In genomic region chr9:135218331-135219225, GRCh38 we compare ENCODE assay signal across 25 cellular contexts.
DNase-seq lines count a peak whose midpoint lies in the region; ATAC-seq, FAIRE-seq and TF ChIP-seq lines count a peak whose summit lies in the region.
"Had no signal": no experiment of that assay in that cellular context is flagged by ENCODE, and none has a peak within 500 bp of the region (broad histone marks: within the 10 kb centered on the region; RNA-seq: fewer than 3 reads in every experiment).

No MANE protein-coding gene starts in this region.

- no peak for TF ChIP-seq POLR2A in suprapubic skin (IDR thresholded peaks at IDR 0.05)
- no peak for TF ChIP-seq POLR2A in prostate gland (IDR thresholded peaks at IDR 0.05)

- POLR2A ChIA-PET in WTC11 (lab: Charles Lee) = interaction anchor here (0.6 kb wide), 1 partner anchor 59 kb away, joined by 3 read pairs; no protein-coding TSS in a partner anchor

- H3K27ac ChIP-seq in left ventricle myocardium inferior (replicated peaks) = no peak overlapping the region
- H3K27ac ChIP-seq in kidney (ENCODE audit: low read depth in 2 of 2, low read length in 2 of 2) = no peak overlapping the region
- no peak overlapping the region for H3K27ac ChIP-seq in suprapubic skin
- H3K27ac ChIP-seq in prostate gland = no peak overlapping the region
- H3K27ac ChIP-seq: adrenal gland, uterus, VCaP had no signal

- H3K36me3 Mint-ChIP-seq in WTC11 = no peaks in the 10 kb centered on the region
- H3K36me3 Mint-ChIP-seq: activated CD4-positive, alpha-beta memory T cell treated with anti-CD3 and anti-CD28 coated beads for 36 hours; CD14-positive monocyte had no signal

- H3K4me1 ChIP-seq in left ventricle myocardium inferior = peaks cover 30% of the 10 kb centered on the region
- no peaks in the 10 kb centered on the region for H3K4me1 ChIP-seq in kidney (ENCODE audit: control insufficient read depth in 1 of 2, insufficient read depth in 1 of 2, low read depth in 1 of 2, low read length in 2 of 2)
- H3K4me1 ChIP-seq in suprapubic skin = peaks cover 13% of the 10 kb centered on the region
- no peaks in the 10 kb centered on the region for H3K4me1 ChIP-seq in prostate gland (replicated peaks)
- H3K4me1 ChIP-seq: uterus had no signal

- no peaks in the 10 kb centered on the region for H3K9me3 ChIP-seq in left ventricle myocardium inferior (replicated peaks)
- H3K9me3 ChIP-seq in kidney (ENCODE audit: control insufficient read depth in 1 of 2, low read length in 2 of 2) = no peaks in the 10 kb centered on the region
- no peaks in the 10 kb centered on the region for H3K9me3 ChIP-seq in suprapubic skin
- H3K9me3 ChIP-seq in prostate gland = no peaks in the 10 kb centered on the region
- H3K9me3 ChIP-seq: adrenal gland, uterus had no signal

- peaks cover 100% of the 10 kb centered on the region for H3K27me3 ChIP-seq in left ventricle myocardium inferior (ENCODE audit: low read depth)
- peaks cover 96% of the 10 kb centered on the region for H3K27me3 ChIP-seq in suprapubic skin
- H3K27me3 ChIP-seq in prostate gland (replicated peaks; ENCODE audit: insufficient read depth) = peaks cover 6% of the 10 kb centered on the region
- H3K27me3 ChIP-seq: uterus had no signal

- no peak for TF ChIP-seq CTCF in left ventricle myocardium inferior (IDR thresholded peaks at IDR 0.05; ENCODE audit: borderline replicate concordance)
- TF ChIP-seq CTCF in WTC11 (IDR thresholded peaks at IDR 0.05) = no peak
- no peak for TF ChIP-seq CTCF in kidney (IDR thresholded peaks at IDR 0.05; ENCODE audit: borderline replicate concordance, extremely low read depth, insufficient read depth)
- TF ChIP-seq CTCF in suprapubic skin (IDR thresholded peaks at IDR 0.05) = no peak
- no peak for TF ChIP-seq CTCF in prostate gland (IDR thresholded peaks at IDR 0.05)

- WGBS in suprapubic skin = 38% methylated on average over 23 of the region's 27 CpGs
- WGBS in prostate gland = 31% methylated on average over 27 of the region's 27 CpGs

- H3K9me3 Mint-ChIP-seq in WTC11 = no peaks in the 10 kb centered on the region
- H3K9me3 Mint-ChIP-seq: activated CD4-positive, alpha-beta memory T cell treated with anti-CD3 and anti-CD28 coated beads for 36 hours; T-helper 1 cell treated with Interleukin-12 subunit alpha and Interleukin-12 subunit beta and Interleukin-4 antibody, amounts not matched to agents 30 μg/mL and 1 μg/mL, for 36 hours had no signal

- intact Hi-C loops in Right ventricle myocardium inferior (cut with DNase I) = loop anchor here (10.0 kb wide), 1 partner anchor 736 kb away; no protein-coding TSS in a partner anchor
- intact Hi-C loops in left ventricle myocardium inferior (cut with micrococcal nuclease) = no loop called here
- intact Hi-C loops in kidney (cut with DNase I) = no loop called here
- intact Hi-C loops in prostate gland (cut with DNase I) = no loop called here

- no peak overlapping the region for H3K4me3 Mint-ChIP-seq in WTC11
- H3K4me3 Mint-ChIP-seq: activated CD4-positive, alpha-beta memory T cell treated with anti-CD3 and anti-CD28 coated beads for 36 hours; T-helper 1 cell treated with Interleukin-12 subunit alpha and Interleukin-12 subunit beta and Interleukin-4 antibody, amounts not matched to agents 30 μg/mL and 1 μg/mL, for 36 hours had no signal

- H3K36me3 ChIP-seq in left ventricle myocardium inferior (no peaks in the 10 kb centered on the region), kidney (ENCODE audit: control insufficient read depth in 1 of 2, insufficient read depth in 2 of 2, low read length in 2 of 2) (no peaks in the 10 kb centered on the region), suprapubic skin (no peaks in the 10 kb centered on the region), prostate gland (no peaks in the 10 kb centered on the region)
- H3K36me3 ChIP-seq: adrenal gland, uterus had no signal

- TF ChIP-seq EP300 in suprapubic skin (IDR thresholded peaks at IDR 0.05) = no peak

- DNase-seq in Right ventricle myocardium inferior (ENCODE audit: missing footprints) (peak; percentile 64), left ventricle myocardium inferior (no peak), WTC11 (ENCODE audit: low spot score) (peak; percentile 32), kidney (peak; percentile 77), suprapubic skin (ENCODE audit: low spot score in 2 of 2) (peak; percentile 29 to 61), prostate gland (ENCODE audit: low spot score) (no peak), DMS53 (lab: John Stamatoyannopoulos, UW) (no peak)
- DNase-seq in stimulated activated CD4-positive, alpha-beta T cell treated with anti-CD3 and anti-CD28 coated beads, Interleukin-4, amount 100 ng/mL, for 24 hours = no peak
- DNase-seq: activated CD4-positive, alpha-beta memory T cell treated with anti-CD3 and anti-CD28 coated beads for 36 hours; activated gamma-delta T cell; adrenal gland; dermis blood vessel endothelial cell; GF-D8; KG1; midbrain; MV-4-11; NCI-H187; NCI-H774; SHP77; stimulated activated CD4-positive, alpha-beta T cell treated with anti-CD3 and anti-CD28 coated beads, Interleukin-12 subunit alpha, Interleukin-12 subunit beta, amount 100 ng/mL, for 4 hours had no signal

- no peak for FAIRE-seq in kidney (lab: Jason Lieb, UNC)
- FAIRE-seq: A204.1 had no signal

- H3K27me3 Mint-ChIP-seq in WTC11 (ENCODE audit: low read depth) = no peaks in the 10 kb centered on the region

- ATAC-seq in Right ventricle myocardium inferior (no peak), WTC11 (peak; percentile 59)

- peak overlapping the region; percentile 91 for H3K27ac Mint-ChIP-seq in WTC11
- H3K27ac Mint-ChIP-seq: activated CD4-positive, alpha-beta memory T cell treated with anti-CD3 and anti-CD28 coated beads for 36 hours; T-helper 1 cell treated with Interleukin-12 subunit alpha and Interleukin-12 subunit beta and Interleukin-4 antibody, amounts not matched to agents 30 μg/mL and 1 μg/mL, for 36 hours had no signal

- CTCF ChIA-PET in WTC11 (lab: Charles Lee) = interaction anchor here (0.6 to 3.7 kb wide), 9 partner anchors 12 to 434 kb away, joined by 3 to 24 read pairs (median 4); partner anchors contain the start of gene OLFM1

- H3K4me3 ChIP-seq in left ventricle myocardium inferior (no peak overlapping the region), kidney (ENCODE audit: low read length in 2 of 2) (no peak overlapping the region), suprapubic skin (no peak overlapping the region), prostate gland (no peak overlapping the region)
- H3K4me3 ChIP-seq: adrenal gland, uterus had no signal

- no peak overlapping the region for H3K9ac ChIP-seq in kidney (ENCODE audit: low read length in 2 of 2)

- peaks cover 49% of the 10 kb centered on the region for H3K4me1 Mint-ChIP-seq in WTC11
- H3K4me1 Mint-ChIP-seq: CD14-positive monocyte had no signal

TF ChIP-seq in WTC11, 78 proteins besides CTCF, POLR2A, EP300 and RAD21:
- 0 out of 2 replicates have a peak, but pooled peaks have one; percentile 35 for TF ChIP-seq FOXP1 (CRISPR knock-in tag; IDR thresholded peaks at IDR 0.05; ENCODE audit: borderline replicate concordance)
- TF ChIP-seq USF2 (CRISPR knock-in tag; IDR thresholded peaks at IDR 0.05) = peak; percentile 78
- TF ChIP-seq STAT6 (CRISPR knock-in tag; conservative IDR thresholded peaks at IDR 0.05; ENCODE audit: low read depth) = no peak
- peak; percentile 79; the same call in 1 of the 2 replicates for TF ChIP-seq TEAD1 (CRISPR knock-in tag; IDR thresholded peaks at IDR 0.05)
- peak; percentile 34; the same call in 1 of the 2 replicates for TF ChIP-seq USF1 (CRISPR knock-in tag; IDR thresholded peaks at IDR 0.05)
- TF ChIP-seq ZNF416 (CRISPR knock-in tag; IDR thresholded peaks at IDR 0.05) = no peak
- TF ChIP-seq ZNF423 (CRISPR knock-in tag; IDR thresholded peaks at IDR 0.05) = peak; percentile 72
- 0 out of 2 replicates have a peak, but pooled peaks have one; percentile 13 for TF ChIP-seq NFE2L1 (CRISPR knock-in tag; IDR thresholded peaks at IDR 0.05)

Comparison
In these comparisons a context has a peak if more than half of its experiments do, and no peak if none do; other contexts are left out.
1. DNase-seq: peak in Right ventricle myocardium inferior (single experiment), WTC11 (single experiment), kidney (single experiment) and suprapubic skin (2 of 2); none in left ventricle myocardium inferior (single experiment), stimulated activated CD4-positive, alpha-beta T cell treated with anti-CD3 and anti-CD28 coated beads, Interleukin-4, amount 100 ng/mL, for 24 hours (single experiment), prostate gland (single experiment) and DMS53 (single experiment).